Comparison of ENCODE assay signal across 8 cellular contexts in genomic region chr7:33128990-33129805, GRCh38. TPM values are rescaled to one million over a fixed set of nuclear protein-coding genes. Genes with fewer than 3 reads are reported as not detected.
DNase-seq lines count a peak whose midpoint lies in the region; ATAC-seq and TF ChIP-seq lines count a peak whose summit lies in the region.

Gene BBS9 (plus strand): TSS chr7:33129564. CDS start chr7:33146253, 16,689 bp downstream.

- TF ChIP-seq CTCF in AG09319 (IDR thresholded peaks at IDR 0.05; ENCODE audit: low read depth, low read length) (no peak; the same call in 1 of the 2 replicates), WTC11 (IDR thresholded peaks at IDR 0.05) (no peak), smooth muscle cell (IDR thresholded peaks at IDR 0.05; ENCODE audit: borderline replicate concordance, insufficient read depth, poor library complexity, severe bottlenecking) (peak; percentile 5)

- ATAC-seq in HG03175 (IDR thresholded peaks at IDR 0.05; ENCODE audit: unreplicated experiment) (peak; percentile 100), WTC11 (peak; percentile 98)

- H3K36me3 ChIP-seq in smooth muscle cell (ENCODE audit: low read depth) = no peaks in the 10 kb centered on the region

- H4K20me1 ChIP-seq in smooth muscle cell (ENCODE audit: low read depth) = no peaks in the 10 kb centered on the region

- H3K4me1 Mint-ChIP-seq in WTC11 = peaks cover 12% of the 10 kb centered on the region
- H3K4me1 Mint-ChIP-seq in immature natural killer cell = peaks cover 18 to 30% of the 10 kb centered on the region in 2 donors

- H3K27me3 ChIP-seq in smooth muscle cell (ENCODE audit: low read depth) = no peaks in the 10 kb centered on the region

- peak within 1 kb of the TSS; percentile 85 for H3K27ac Mint-ChIP-seq in WTC11
- peak within 1 kb of the TSS; percentile 83 to 97 (median 93) for H3K27ac Mint-ChIP-seq in immature natural killer cell

- peaks cover 24% of the 10 kb centered on the region for H3K79me2 ChIP-seq in smooth muscle cell (ENCODE audit: low read depth)

- TF ChIP-seq POLR2A in GM18951 (IDR thresholded peaks at IDR 0.05; ENCODE audit: extremely low read depth, insufficient read depth, insufficient read length) = peak; percentile 57

- H3K9me3 ChIP-seq in smooth muscle cell (replicated peaks; ENCODE audit: low read depth) = no peaks in the 10 kb centered on the region

- peaks cover 20% of the 10 kb centered on the region for H3K4me1 ChIP-seq in smooth muscle cell (ENCODE audit: low read depth)

- H3K9me3 Mint-ChIP-seq in WTC11 = no peaks in the 10 kb centered on the region
- no peaks in the 10 kb centered on the region for H3K9me3 Mint-ChIP-seq in immature natural killer cell

- CTCF ChIA-PET in WTC11 (lab: Charles Lee) = interaction anchor here (1.0 to 1.1 kb wide), 2 partner anchors 20 to 283 kb away, joined by 4 to 8 read pairs; partner anchors contain the start of gene RP9

- peak; percentile 86 for DNase-seq in AG09319 (ENCODE audit: extremely low read depth, low read depth)
- peak; percentile 96 for DNase-seq in NCI-H2227 treated with DMSO at 0.1 percent for 48 hours (lab: John Stamatoyannopoulos, UW)
- peak; percentile 94 for DNase-seq in WTC11 (ENCODE audit: low spot score)
- peak; percentile 81 to 100 (median 97) for DNase-seq in caudate nucleus (lab: John Stamatoyannopoulos, UW)
- peak; percentile 90 to 91 (median 90) for DNase-seq in immature natural killer cell
- DNase-seq in smooth muscle cell (lab: John Stamatoyannopoulos, UW; ENCODE audit: unreplicated experiment) = peak; percentile 99

- under 1% methylated on average over 57 of the region's 57 CpGs for WGBS in smooth muscle cell (ENCODE audit: low lambda C conversion rate)

- H3K4me3 Mint-ChIP-seq in WTC11 (peak within 1 kb of the TSS; percentile 93), immature natural killer cell (peak within 1 kb of the TSS; percentile 95 to 99 (median 97))

- peak within 1 kb of the TSS; percentile 78 for H3K4me3 ChIP-seq in smooth muscle cell

- POLR2A ChIA-PET in WTC11 (lab: Charles Lee) = no interaction called here

- no peaks in the 10 kb centered on the region for H3K36me3 Mint-ChIP-seq in WTC11
- H3K36me3 Mint-ChIP-seq in immature natural killer cell = no peaks in the 10 kb centered on the region

- H3K27ac ChIP-seq in caudate nucleus (ENCODE audit: low read depth, low read length) (peak within 1 kb of the TSS; percentile 98), smooth muscle cell (ENCODE audit: low read depth) (peak within 1 kb of the TSS; percentile 43)

- peak within 1 kb of the TSS; percentile 99 for H2AFZ ChIP-seq in smooth muscle cell (ENCODE audit: low read depth)

- H3K4me2 ChIP-seq in smooth muscle cell = peak within 1 kb of the TSS; percentile 93

- H3K27me3 Mint-ChIP-seq in WTC11 (ENCODE audit: low read depth) (peaks cover 3% of the 10 kb centered on the region), immature natural killer cell (ENCODE audit: low read depth in 3 of 3) (peaks cover 1 to 4% (median 2%) of the 10 kb centered on the region in 3 donors)

- H3F3A ChIP-seq in smooth muscle cell (ENCODE audit: low read depth) = peaks cover 3% of the 10 kb centered on the region

- in situ Hi-C loops in GM18951 (cut with MboI; ENCODE audit: low sequenced_read_pairs, unreplicated experiment) = no loop called here

- peak within 1 kb of the TSS; percentile 44 for H3K9ac ChIP-seq in smooth muscle cell (ENCODE audit: low read depth)

TF ChIP-seq in WTC11, 78 proteins besides CTCF, POLR2A, EP300 and RAD21 (continues in another document):
- no peak for TF ChIP-seq SOX15 (CRISPR knock-in tag; IDR thresholded peaks at IDR 0.05)
- TF ChIP-seq RELA (CRISPR knock-in tag; IDR thresholded peaks at IDR 0.05; ENCODE audit: borderline replicate concordance) = no peak
- TF ChIP-seq ATF3 (CRISPR knock-in tag; conservative IDR thresholded peaks at IDR 0.05) = no peak
- no peak for TF ChIP-seq KAT7 (CRISPR knock-in tag; IDR thresholded peaks at IDR 0.05; ENCODE audit: borderline replicate concordance)
- no peak for TF ChIP-seq NFATC4 (CRISPR knock-in tag; IDR thresholded peaks at IDR 0.05)
- TF ChIP-seq MYBL2 (CRISPR knock-in tag; IDR thresholded peaks at IDR 0.05) = no peak
- TF ChIP-seq ZNF532 (CRISPR knock-in tag; IDR thresholded peaks at IDR 0.05; ENCODE audit: borderline replicate concordance) = no peak
- TF ChIP-seq FOXK1 (CRISPR knock-in tag; IDR thresholded peaks at IDR 0.05) = peak; percentile 95
- no peak for TF ChIP-seq PRRX2 (CRISPR knock-in tag; IDR thresholded peaks at IDR 0.05)
- no peak; the same call in 1 of the 2 replicates for TF ChIP-seq MAX (CRISPR knock-in tag; IDR thresholded peaks at IDR 0.05)
- TF ChIP-seq JUN (CRISPR knock-in tag; IDR thresholded peaks at IDR 0.05) = no peak
- no peak for TF ChIP-seq ERG (CRISPR knock-in tag; IDR thresholded peaks at IDR 0.05)
- TF ChIP-seq GRHL2 (CRISPR knock-in tag; IDR thresholded peaks at IDR 0.05; ENCODE audit: insufficient replicate concordance, severe bottlenecking) = no peak
- no peak for TF ChIP-seq ZNF138 (CRISPR knock-in tag; conservative IDR thresholded peaks at IDR 0.05)
- TF ChIP-seq ZNF232 (CRISPR knock-in tag; IDR thresholded peaks at IDR 0.05) = no peak
- no peak for TF ChIP-seq MXD4 (CRISPR knock-in tag; IDR thresholded peaks at IDR 0.05; ENCODE audit: borderline replicate concordance)
- TF ChIP-seq ZNF121 (CRISPR knock-in tag; IDR thresholded peaks at IDR 0.05) = no peak
- TF ChIP-seq USF1 (CRISPR knock-in tag; IDR thresholded peaks at IDR 0.05) = peak; percentile 48; the same call in 1 of the 2 replicates
- no peak for TF ChIP-seq SMAD4 (CRISPR knock-in tag; IDR thresholded peaks at IDR 0.05)
- no peak for TF ChIP-seq TEAD4 (CRISPR knock-in tag; IDR thresholded peaks at IDR 0.05)

RNA-seq across cellular contexts. Expression of gene BBS9, which starts in this region (rescaled TPM):
- total RNA-seq in WTC11 (2021) (53.8 to 59.0 TPM (median 56.6 TPM) in 3 replicates), smooth muscle cell (19.6 and 25.5 TPM in 2 replicates)
- polyA plus RNA-seq in immature natural killer cell (10 to 100 TPM in 2 of 3 donors, 1 to 10 TPM in 1; 5.9 to 12.3 (median 10.8) TPM), smooth muscle cell (12.8 and 13.4 TPM in 2 replicates)

Comparison
In these comparisons a context has a peak if more than half of its experiments do, and no peak if none do; other contexts are left out.
1. Peak in every context shown above with its lines: DNase-seq, ATAC-seq, H3K4me3 ChIP-seq and H3K27ac ChIP-seq.